In the genomic region with DNA sequence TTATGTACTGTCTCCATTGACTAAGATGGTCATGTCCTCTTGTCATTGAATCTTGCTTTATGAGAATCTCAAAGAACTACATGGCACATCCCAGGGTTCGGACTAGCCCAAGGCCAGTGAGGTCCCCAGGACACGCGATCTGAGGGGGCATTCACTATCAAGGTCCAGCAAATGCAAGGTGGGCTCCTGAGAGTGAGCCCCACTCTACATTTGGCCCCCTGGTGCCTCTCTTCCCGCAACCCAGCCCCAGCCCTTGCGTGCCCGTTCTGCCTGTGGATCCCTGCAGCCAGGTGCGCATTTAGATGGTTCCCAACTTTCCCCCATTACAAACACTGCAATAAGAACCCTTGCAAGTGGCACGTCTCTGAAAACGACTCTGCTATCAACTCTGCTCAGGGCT, we compare ENCODE assay signal across 26 cellular contexts. TPM values are rescaled to one million over a fixed set of nuclear protein-coding genes. Genes with fewer than 3 reads are reported as not detected.
DNase-seq lines count a peak whose midpoint lies in the region; ATAC-seq, FAIRE-seq and TF ChIP-seq lines count a peak whose summit lies in the region.
"Had no signal": no experiment of that assay in that cellular context is flagged by ENCODE, and none has a peak within 500 bp of the region (broad histone marks: within the 10 kb centered on the region; RNA-seq: fewer than 3 reads in every experiment).

No MANE protein-coding gene starts in this region.

- no peaks in the 10 kb centered on the region for H3K27me3 Mint-ChIP-seq in CD4-positive, alpha-beta T cell
- H3K27me3 Mint-ChIP-seq in activated naive CD8-positive, alpha-beta T cell treated with anti-CD3 and anti-CD28 coated beads for 36 hours: no peaks in the 10 kb centered on the region
- H3K27me3 Mint-ChIP-seq in natural killer cell (ENCODE audit: low read depth in 2 of 2): no peaks in the 10 kb centered on the region
- H3K27me3 Mint-ChIP-seq: naive B cell had no signal

- no peaks in the 10 kb centered on the region for H3K9me3 ChIP-seq in CD4-positive, alpha-beta T cell (ENCODE audit: control insufficient read depth, low read length)
- H3K9me3 ChIP-seq: adrenal gland, colonic mucosa, HAP-1, vagina had no signal

- no peak overlapping the region for H3K4me3 Mint-ChIP-seq in CD4-positive, alpha-beta T cell
- no peak overlapping the region for H3K4me3 Mint-ChIP-seq in activated naive CD8-positive, alpha-beta T cell treated with anti-CD3 and anti-CD28 coated beads for 36 hours
- no peak overlapping the region for H3K4me3 Mint-ChIP-seq in natural killer cell
- H3K4me3 Mint-ChIP-seq: naive B cell, WTC11 had no signal

- H3K9me3 Mint-ChIP-seq in CD4-positive, alpha-beta T cell: no peaks in the 10 kb centered on the region
- peaks cover 5% of the 10 kb centered on the region for H3K9me3 Mint-ChIP-seq in activated naive CD8-positive, alpha-beta T cell treated with anti-CD3 and anti-CD28 coated beads for 36 hours
- H3K9me3 Mint-ChIP-seq in natural killer cell: no peaks in the 10 kb centered on the region
- H3K9me3 Mint-ChIP-seq: WTC11 had no signal

- H3K27ac ChIP-seq in CD4-positive, alpha-beta T cell (ENCODE audit: low read depth, low read length): no peak overlapping the region
- H3K27ac ChIP-seq: adrenal gland, C4-2B, colonic mucosa, vagina had no signal

- CTCF ChIA-PET in CD4-positive, alpha-beta T cell (lab: Charles Lee): interaction anchor here (1.0 kb wide), 1 partner anchor 17 kb away, joined by 3 read pairs; no protein-coding TSS in a partner anchor

- no peaks in the 10 kb centered on the region for H3K27me3 ChIP-seq in CD4-positive, alpha-beta T cell (ENCODE audit: control insufficient read depth, insufficient read depth, low read length)
- H3K27me3 ChIP-seq: adrenal gland, colonic mucosa, vagina had no signal

- DNase-seq in CD4-positive, alpha-beta T cell: no peak
- DNase-seq in GM12892 (ENCODE audit: insufficient read length): no peak
- no peak for DNase-seq in activated naive CD8-positive, alpha-beta T cell treated with anti-CD3 and anti-CD28 coated beads for 36 hours
- no peak for DNase-seq in natural killer cell
- no peak for DNase-seq in NK-92 treated with Interleukin-12 subunit alpha and Interleukin-12 subunit beta, amount 100 ng/mL, for 24 hours (lab: John Stamatoyannopoulos, UW)
- DNase-seq: adrenal gland, colonic mucosa, foreskin melanocyte, mesendoderm, MM.1S, naive B cell, NCI-H1417 treated with DMSO at 0.1 percent for 48 hours, NCI-H2081 treated with DMSO at 0.1 percent for 48 hours, NCI-H446, OCI-M1, small intestine, T1000 had no signal

- H3K4me1 Mint-ChIP-seq in CD4-positive, alpha-beta T cell (ENCODE audit: low read depth): peaks cover 86% of the 10 kb centered on the region
- peaks cover 85% of the 10 kb centered on the region for H3K4me1 Mint-ChIP-seq in activated naive CD8-positive, alpha-beta T cell treated with anti-CD3 and anti-CD28 coated beads for 36 hours
- H3K4me1 Mint-ChIP-seq in natural killer cell: peaks cover 92 to 93% of the 10 kb centered on the region in 2 donors

- POLR2A ChIA-PET in CD4-positive, alpha-beta T cell (lab: Charles Lee): interaction anchor here (0.7 to 2.8 kb wide), 3 partner anchors 12 to 60 kb away, joined by 3 to 16 read pairs (median 8); a partner anchor contains a TSS

- ATAC-seq in CD4-positive, alpha-beta T cell (ENCODE audit: poor library complexity): no peak
- no peak for ATAC-seq in natural killer cell
- ATAC-seq in HG03159 (IDR thresholded peaks at IDR 0.05; ENCODE audit: unreplicated experiment): no peak
- no peak for ATAC-seq in HG03108 (IDR thresholded peaks at IDR 0.05; ENCODE audit: unreplicated experiment)
- ATAC-seq: esophagus mucosa, Right ventricle myocardium inferior, WTC11 had no signal

- no peak for TF ChIP-seq CTCF in CD4-positive, alpha-beta T cell (IDR thresholded peaks at IDR 0.05)
- TF ChIP-seq CTCF in natural killer cell (IDR thresholded peaks at IDR 0.05): no peak

- peak; percentile 66 for FAIRE-seq in GM12892 (lab: Jason Lieb, UNC)
- FAIRE-seq: GM19239, small intestine had no signal

- no peak for TF ChIP-seq POLR2A in GM12892 (IDR thresholded peaks at IDR 0.05; ENCODE audit: low read depth, low read length)

- H3K27ac Mint-ChIP-seq in CD4-positive, alpha-beta T cell: peak overlapping the region; percentile 87
- peak overlapping the region; percentile 32 for H3K27ac Mint-ChIP-seq in activated naive CD8-positive, alpha-beta T cell treated with anti-CD3 and anti-CD28 coated beads for 36 hours
- H3K27ac Mint-ChIP-seq in natural killer cell: peak overlapping the region; percentile 72 to 95
- H3K27ac Mint-ChIP-seq: WTC11 had no signal

- peaks cover 61% of the 10 kb centered on the region for H3K36me3 Mint-ChIP-seq in CD4-positive, alpha-beta T cell (ENCODE audit: low read depth)
- H3K36me3 Mint-ChIP-seq in activated naive CD8-positive, alpha-beta T cell treated with anti-CD3 and anti-CD28 coated beads for 36 hours: peaks cover 67% of the 10 kb centered on the region
- H3K36me3 Mint-ChIP-seq in natural killer cell: no peaks in the 10 kb centered on the region
- H3K36me3 Mint-ChIP-seq: WTC11 had no signal

- intact Hi-C loops in CD4-positive, alpha-beta T cell (cut with DNase I, micrococcal nuclease): loop anchor here in 1 of 2 experiments (5.0 kb wide), 1 partner anchor 59 kb away; a partner anchor contains a TSS
- intact Hi-C loops in natural killer cell (cut with micrococcal nuclease): no loop called here

RNA-seq across cellular contexts. Expression of a gene that starts 59.7 kb away (rescaled TPM):
- 10 to 100 TPM; 32.5 to 33.2 TPM for total RNA-seq in CD4-positive, alpha-beta T cell
- 4.6 TPM for polyA plus RNA-seq in GM12892 (2012; ENCODE audit: missing spikeins)
- 10 to 100 TPM; 31.0 to 31.7 TPM for total RNA-seq in activated naive CD8-positive, alpha-beta T cell treated with anti-CD3 and anti-CD28 coated beads for 36 hours
- 100 to 1,000 TPM; 141 to 195 (median 160) TPM for total RNA-seq in natural killer cell

Comparison
In these comparisons a context has a peak if more than half of its experiments do, and no peak if none do; other contexts are left out.
1. H3K27ac Mint-ChIP-seq: peak in every context shown above with its lines; median percentile 87 in CD4-positive, alpha-beta T cell; 84 in natural killer cell; 32 in activated naive CD8-positive, alpha-beta T cell treated with anti-CD3 and anti-CD28 coated beads for 36 hours.
2. RNA of a gene that starts 59.7 kb away (total RNA-seq): 141 to 195 TPM in natural killer cell; 32.5 to 33.2 TPM in CD4-positive, alpha-beta T cell and 31.0 to 31.7 TPM in activated naive CD8-positive, alpha-beta T cell treated with anti-CD3 and anti-CD28 coated beads for 36 hours; every median in the first group is over 4 times any median in the second.